ENCODE assay signal across 19 cellular contexts in genomic region chr10:127036987-127037386, GRCh38.
"Had no signal": no experiment of that assay in that cellular context is flagged by ENCODE, and none has a peak within 500 bp of the region (broad histone marks: within the 10 kb centered on the region; RNA-seq: fewer than 3 reads in every experiment).

No MANE protein-coding gene starts in this region.

- H3K4me1 ChIP-seq: gastrocnemius medialis, lower lobe of right lung, pancreas, right lobe of liver, suprapubic skin, thyroid gland had no signal

- H3K27me3 ChIP-seq: gastrocnemius medialis, pancreas, right lobe of liver, suprapubic skin, thyroid gland had no signal

- H3K4me3 ChIP-seq: gastrocnemius medialis, left ventricle myocardium inferior, lower lobe of right lung, pancreas, right lobe of liver, suprapubic skin, thyroid gland had no signal

- H3K27ac ChIP-seq: gastrocnemius medialis, left ventricle myocardium inferior, lower lobe of right lung, pancreas, right lobe of liver, suprapubic skin, thyroid gland had no signal

- H3K27ac Mint-ChIP-seq: nephron had no signal

- H3K4me1 Mint-ChIP-seq: nephron; stimulated activated naive CD8-positive, alpha-beta T cell treated with anti-CD3 and anti-CD28 coated beads, Interleukin-15, amount 100 ng/mL, for 72 hours had no signal

- H3K36me3 ChIP-seq: gastrocnemius medialis had no signal

- H3K27me3 Mint-ChIP-seq: stimulated activated naive CD8-positive, alpha-beta T cell treated with anti-CD3 and anti-CD28 coated beads, Interleukin-15, amount 100 ng/mL, for 72 hours had no signal

- H3K9me3 ChIP-seq: gastrocnemius medialis, left ventricle myocardium inferior, lower lobe of right lung, pancreas, right lobe of liver, suprapubic skin, thyroid gland had no signal

- H3K9me3 Mint-ChIP-seq: nephron; stimulated activated naive CD8-positive, alpha-beta T cell treated with anti-CD3 and anti-CD28 coated beads, Interleukin-15, amount 100 ng/mL, for 72 hours had no signal

- DNase-seq: cortex of kidney; foreskin fibroblast; gastrocnemius medialis; left cardiac atrium; left ventricle myocardium inferior; lower lobe of right lung; nucleus accumbens; pancreas; retina; right lobe of liver; small intestine; stimulated activated CD4-positive, alpha-beta T cell treated with anti-CD3 and anti-CD28 coated beads, Interleukin-15, amount 100 ng/mL, for 24 hours; stimulated activated CD4-positive, alpha-beta T cell treated with anti-CD3 and anti-CD28 coated beads, Interleukin-2, amount 100 ng/mL, for 48 hours; stimulated activated naive CD4-positive, alpha-beta T cell; stimulated activated naive CD8-positive, alpha-beta T cell treated with anti-CD3 and anti-CD28 coated beads, Interleukin-15, amount 100 ng/mL, for 72 hours; thyroid gland; trophoblast cell had no signal

- ATAC-seq: gastrocnemius medialis; left cardiac atrium; lower lobe of right lung; pancreas; right lobe of liver; stimulated activated naive CD8-positive, alpha-beta T cell treated with anti-CD3 and anti-CD28 coated beads, Interleukin-15, amount 100 ng/mL, for 72 hours had no signal

- H3K4me3 Mint-ChIP-seq: nephron; stimulated activated naive CD8-positive, alpha-beta T cell treated with anti-CD3 and anti-CD28 coated beads, Interleukin-15, amount 100 ng/mL, for 72 hours had no signal
